18 cellular contexts compared by ENCODE assay signal in genomic region chr2:217901400-217901799, GRCh38.
DNase-seq lines count a peak whose midpoint lies in the region; ATAC-seq and TF ChIP-seq lines count a peak whose summit lies in the region.
"Had no signal": no experiment of that assay in that cellular context is flagged by ENCODE, and none has a peak within 500 bp of the region (broad histone marks: within the 10 kb centered on the region; RNA-seq: fewer than 3 reads in every experiment).

No MANE protein-coding gene starts in this region.

- H3K27ac ChIP-seq in AG04450 (ENCODE audit: low read depth, low read length) (peak overlapping the region; percentile 93), body of pancreas (peak overlapping the region; percentile 89 to 92 (median 90)), lung (ENCODE audit: low read depth in 1 of 2, low read length in 1 of 2) (peak overlapping the region; percentile 96 to 97), stomach (peak overlapping the region; percentile 83 to 92 (median 92))
- no peak overlapping the region for H3K27ac ChIP-seq in CD8-positive, alpha-beta T cell (ENCODE audit: low read depth, low read length)
- H3K27ac ChIP-seq: KMS-11 had no signal

- no peak for ATAC-seq in body of pancreas
- no peak for ATAC-seq in lung (ENCODE audit: insufficient read depth, low FRiP score)
- ATAC-seq in CD8-positive, alpha-beta T cell, result no peak

- no peaks in the 10 kb centered on the region for H3K36me3 Mint-ChIP-seq in CD8-positive, alpha-beta T cell
- H3K36me3 Mint-ChIP-seq: activated naive CD8-positive, alpha-beta T cell treated with anti-CD3 and anti-CD28 coated beads for 36 hours; memory B cell had no signal

- H3K4me3 ChIP-seq in AG04450 (ENCODE audit: low read depth, low read length), result peak overlapping the region; percentile 51
- H3K4me3 ChIP-seq in body of pancreas, result no peak overlapping the region
- no peak overlapping the region for H3K4me3 ChIP-seq in lung
- H3K4me3 ChIP-seq in stomach, result peak overlapping the region in 2 of 4 donors; percentile 13 to 19
- H3K4me3 ChIP-seq in H7 (ENCODE audit: insufficient read depth, low read depth, low read length), result no peak overlapping the region
- no peak overlapping the region for H3K4me3 ChIP-seq in CD8-positive, alpha-beta T cell (ENCODE audit: low read depth, low read length)
- H3K4me3 ChIP-seq: HAP-1 had no signal

- no peak overlapping the region for H3K27ac Mint-ChIP-seq in CD8-positive, alpha-beta T cell
- H3K27ac Mint-ChIP-seq: activated naive CD8-positive, alpha-beta T cell treated with anti-CD3 and anti-CD28 coated beads for 36 hours; memory B cell had no signal

- peaks cover 96% of the 10 kb centered on the region for H3K4me1 ChIP-seq in body of pancreas
- H3K4me1 ChIP-seq in lung (ENCODE audit: control insufficient read depth in 2 of 2, insufficient read depth in 2 of 2, low read length in 2 of 2), result peaks cover 31 to 56% of the 10 kb centered on the region in 2 donors
- H3K4me1 ChIP-seq in stomach, result peaks cover 95 to 99% (median 95%) of the 10 kb centered on the region in 4 donors
- H3K4me1 ChIP-seq in CD8-positive, alpha-beta T cell (ENCODE audit: insufficient read depth, low read length), result no peaks in the 10 kb centered on the region
- H3K4me1 ChIP-seq: HAP-1 had no signal

- POLR2A ChIA-PET in AG04450 (lab: Yijun Ruan, JAX), result interaction anchor here (0.6 to 1.7 kb wide), 4 partner anchors 10 to 99 kb away, joined by 3 to 5 read pairs (median 3); no protein-coding TSS in a partner anchor
- POLR2A ChIA-PET in CD8-positive, alpha-beta T cell (lab: Charles Lee), result no interaction called here

- TF ChIP-seq POLR2A in body of pancreas (IDR thresholded peaks at IDR 0.05) (no peak), stomach (IDR thresholded peaks at IDR 0.05) (no peak)

- H3K9me3 ChIP-seq in AG04450 (ENCODE audit: control insufficient read depth, insufficient read depth, low read length) (no peaks in the 10 kb centered on the region), body of pancreas (no peaks in the 10 kb centered on the region), lung (ENCODE audit: control insufficient read depth in 2 of 2, insufficient read depth in 1 of 2, low read length in 1 of 2) (no peaks in the 10 kb centered on the region), stomach (no peaks in the 10 kb centered on the region)
- no peaks in the 10 kb centered on the region for H3K9me3 ChIP-seq in CD8-positive, alpha-beta T cell (ENCODE audit: low read length)
- H3K9me3 ChIP-seq: HAP-1 had no signal

- 85 to 87% methylated on average over 4 of the region's 4 CpGs for WGBS in body of pancreas, 2 donors
- WGBS in lung, 2 donors, result 80 to 93% methylated on average over 4 of the region's 4 CpGs
- WGBS in stomach, 5 donors, result 75 to 87% (median 83%) methylated on average over 4 of the region's 4 CpGs

- CTCF ChIA-PET in AG04450 (lab: Charles Lee), result interaction anchor here (0.6 to 2.0 kb wide), 5 partner anchors 14 to 116 kb away, joined by 3 to 11 read pairs (median 4); no protein-coding TSS in a partner anchor
- CTCF ChIA-PET in CD8-positive, alpha-beta T cell (lab: Charles Lee), result interaction anchor here (1.5 kb wide), 1 partner anchor 10 kb away, joined by 3 read pairs; no protein-coding TSS in a partner anchor

- no peaks in the 10 kb centered on the region for H3K9me3 Mint-ChIP-seq in CD8-positive, alpha-beta T cell
- H3K9me3 Mint-ChIP-seq: activated naive CD8-positive, alpha-beta T cell treated with anti-CD3 and anti-CD28 coated beads for 36 hours; memory B cell had no signal

- no peak for TF ChIP-seq EP300 in stomach (IDR thresholded peaks at IDR 0.05)

- DNase-seq in AG04450 (ENCODE audit: low read depth, low spot score) (no peak), body of pancreas (no peak), lung (ENCODE audit: low spot score) (no peak), stomach (no peak), H7 (no peak), activated T-cell treated with anti-CD3 and anti-CD28 coated beads for 4 hours (no peak), SHP77 (lab: John Stamatoyannopoulos, UW) (no peak)
- DNase-seq in CD8-positive, alpha-beta T cell, result no peak
- DNase-seq: activated CD4-positive, CD25-positive, alpha-beta regulatory T cell treated with anti-CD3 and anti-CD28 coated beads, Interleukin-2, amount 50 U/mL, for 72 hours; activated CD8-positive, alpha-beta memory T cell treated with anti-CD3 and anti-CD28 coated beads, Interleukin-2, amount 50 U/mL, for 48 hours; activated naive CD8-positive, alpha-beta T cell treated with anti-CD3 and anti-CD28 coated beads for 36 hours; DMS 273 treated with DMSO at 0.1 percent for 48 hours; NCI-H1417 treated with DMSO at 0.1 percent for 48 hours; NCI-H524 treated with DMSO at 0.1 percent for 48 hours; stimulated activated CD4-positive, alpha-beta T cell treated with anti-CD3 and anti-CD28 coated beads, Interleukin-4, amount 100 ng/mL, for 24 hours had no signal

- peaks cover 2% of the 10 kb centered on the region for H3K4me1 Mint-ChIP-seq in CD8-positive, alpha-beta T cell (ENCODE audit: low read depth)
- H3K4me1 Mint-ChIP-seq: memory B cell had no signal

- intact Hi-C loops in body of pancreas (cut with DNase I) (no loop called here), stomach (cut with DNase I; ENCODE audit: low total_unique reads) (no loop called here)
- intact Hi-C loops in CD8-positive, alpha-beta T cell (cut with DNase I, micrococcal nuclease), result no loop called here

- TF ChIP-seq CTCF in AG04450 (IDR thresholded peaks at IDR 0.05; ENCODE audit: low read depth, low read length) (no peak), body of pancreas (IDR thresholded peaks at IDR 0.05) (no peak), lung (IDR thresholded peaks at IDR 0.05; ENCODE audit: control extremely low read depth, extremely low read depth) (no peak), stomach (IDR thresholded peaks at IDR 0.05) (no peak)
- no peak for TF ChIP-seq CTCF in CD8-positive, alpha-beta T cell (IDR thresholded peaks at IDR 0.05)

- H3K4me3 Mint-ChIP-seq in CD8-positive, alpha-beta T cell, result no peak overlapping the region
- H3K4me3 Mint-ChIP-seq: activated naive CD8-positive, alpha-beta T cell treated with anti-CD3 and anti-CD28 coated beads for 36 hours; memory B cell had no signal

- H3K36me3 ChIP-seq in body of pancreas (replicated peaks in 1 of 2; ENCODE audit: insufficient read depth in 1 of 2, low read depth in 2 of 2) (peaks cover 0 to 8% of the 10 kb centered on the region in 2 donors), lung (ENCODE audit: control insufficient read depth in 2 of 2, insufficient read depth in 2 of 2, low read length in 2 of 2) (peaks cover 8 to 25% of the 10 kb centered on the region in 2 donors), stomach (peaks cover 15 to 44% (median 25%) of the 10 kb centered on the region in 4 donors), H7 (replicated peaks; ENCODE audit: control insufficient read depth, insufficient read depth, low read length) (no peaks in the 10 kb centered on the region; the same call in 1 of the 2 replicates)
- no peaks in the 10 kb centered on the region for H3K36me3 ChIP-seq in CD8-positive, alpha-beta T cell (ENCODE audit: insufficient read depth, low read length)
- H3K36me3 ChIP-seq: HAP-1 had no signal

- peaks cover 15% of the 10 kb centered on the region for H3K27me3 Mint-ChIP-seq in CD8-positive, alpha-beta T cell (ENCODE audit: low read depth)

- H3K27me3 ChIP-seq in AG04450 (ENCODE audit: control insufficient read depth, insufficient read depth, low read length) (no peaks in the 10 kb centered on the region), body of pancreas (no peaks in the 10 kb centered on the region), lung (ENCODE audit: control insufficient read depth, insufficient read depth) (no peaks in the 10 kb centered on the region), stomach (no peaks in the 10 kb centered on the region), H7 (ENCODE audit: control insufficient read depth, insufficient read depth, low read length) (no peaks in the 10 kb centered on the region)
- H3K27me3 ChIP-seq in CD8-positive, alpha-beta T cell (ENCODE audit: insufficient read depth, low read length), result no peaks in the 10 kb centered on the region
